Comparison of ENCODE assay signal across 8 cellular contexts in genomic region chr6:112286010-112286409, GRCh38. TPM values are rescaled to one million over a fixed set of nuclear protein-coding genes. Genes with fewer than 3 reads are reported as not detected.
DNase-seq lines count a peak whose midpoint lies in the region; ATAC-seq and TF ChIP-seq lines count a peak whose summit lies in the region.

No MANE protein-coding gene starts in this region.

- H3K4me3 ChIP-seq in GM12865 (ENCODE audit: low read depth, low read length), result no peak overlapping the region
- H3K4me3 ChIP-seq in SK-N-SH (ENCODE audit: low read depth in 2 of 2, low read length in 1 of 2), result no peak overlapping the region
- H3K4me3 ChIP-seq in H7 (ENCODE audit: insufficient read depth, low read depth, low read length), result no peak overlapping the region
- H3K4me3 ChIP-seq in breast epithelium, result no peak overlapping the region

- H3K79me2 ChIP-seq in SK-N-SH (ENCODE audit: insufficient read depth), result no peaks in the 10 kb centered on the region

- H3K9ac ChIP-seq in SK-N-SH, result no peak overlapping the region

- DNase-seq in GM12865 (ENCODE audit: low read depth) (peak; percentile 66), SK-N-SH (peak; percentile 61), H7 (no peak), head of caudate nucleus (no peak), nephron progenitor cell (no peak), breast epithelium (ENCODE audit: low spot score in 2 of 2) (no peak)
- peak; percentile 8 for DNase-seq in effector CD4-positive, alpha-beta T cell

- H3K4me2 ChIP-seq in SK-N-SH, result no peak overlapping the region

- TF ChIP-seq RAD21 in SK-N-SH (IDR thresholded peaks at IDR 0.05; ENCODE audit: low read length), result no peak

- H3K36me3 ChIP-seq in SK-N-SH (replicated peaks in 1 of 2; ENCODE audit: control insufficient read depth in 1 of 2, insufficient read depth in 2 of 2, low read length in 1 of 2) (no peaks in the 10 kb centered on the region), H7 (replicated peaks; ENCODE audit: control insufficient read depth, insufficient read depth, low read length) (no peaks in the 10 kb centered on the region), breast epithelium (no peaks in the 10 kb centered on the region)

- no peak for TF ChIP-seq POLR2A in breast epithelium (IDR thresholded peaks at IDR 0.05)

- H2AFZ ChIP-seq in SK-N-SH (ENCODE audit: low read depth), result no peak overlapping the region; the same call in 1 of the 2 replicates

- H3K36me3 Mint-ChIP-seq in nephron progenitor cell (ENCODE audit: low read depth), result no peaks in the 10 kb centered on the region

- 80% methylated on average over 2 of the region's 2 CpGs for WGBS in SK-N-SH (ENCODE audit: low lambda C conversion rate)

- H3K27ac Mint-ChIP-seq in nephron progenitor cell, result no peak overlapping the region

- peaks cover 1% of the 10 kb centered on the region for H3F3A ChIP-seq in SK-N-SH (replicated peaks; ENCODE audit: insufficient read depth)

- no peaks in the 10 kb centered on the region for H3K9me2 ChIP-seq in SK-N-SH

- CTCF ChIA-PET in SK-N-SH (lab: Yijun Ruan, JAX), result interaction anchor here (0.7 to 6.6 kb wide), 6 partner anchors 8 to 106 kb away, joined by 3 to 44 read pairs (median 4); no protein-coding TSS in a partner anchor

- H3K4me1 ChIP-seq in SK-N-SH (ENCODE audit: control insufficient read depth in 1 of 2, insufficient read depth in 2 of 2, low read depth in 1 of 2, low read length in 1 of 2) (peaks cover 6 to 31% of the 10 kb centered on the region in 2 experiments; a peak in 3 of 4 replicates), breast epithelium (no peaks in the 10 kb centered on the region)

- H3K27ac ChIP-seq in SK-N-SH (ENCODE audit: low read depth in 2 of 2, low read length in 1 of 2) (peak overlapping the region in 1 of 2 experiments; percentile 90; a peak in 2 of 4 replicates), breast epithelium (no peak overlapping the region)

- peak in 1 of 2 experiments; percentile 85; a peak in 2 of 4 replicates for TF ChIP-seq EP300 in SK-N-SH (IDR thresholded peaks at IDR 0.05; ENCODE audit: borderline replicate concordance in 1 of 2, low read depth in 1 of 2, low read length in 1 of 2)

- H3K27me3 ChIP-seq in SK-N-SH (ENCODE audit: insufficient read depth) (no peaks in the 10 kb centered on the region), H7 (ENCODE audit: control insufficient read depth, insufficient read depth, low read length) (no peaks in the 10 kb centered on the region), breast epithelium (no peaks in the 10 kb centered on the region)

- H3K9me3 ChIP-seq in SK-N-SH, result no peaks in the 10 kb centered on the region
- H3K9me3 ChIP-seq in breast epithelium, result no peaks in the 10 kb centered on the region

- H4K20me1 ChIP-seq in SK-N-SH (ENCODE audit: insufficient read depth), result no peaks in the 10 kb centered on the region

- peaks cover 40% of the 10 kb centered on the region for H3K4me1 Mint-ChIP-seq in nephron progenitor cell

- TF ChIP-seq CTCF in GM12865 (IDR thresholded peaks at IDR 0.05; ENCODE audit: insufficient read depth, low read depth, low read length, missing control alignments), result no peak
- TF ChIP-seq CTCF in SK-N-SH (IDR thresholded peaks at IDR 0.05), result no peak
- TF ChIP-seq CTCF in nephron progenitor cell (IDR thresholded peaks at IDR 0.05), result no peak
- no peak for TF ChIP-seq CTCF in breast epithelium (IDR thresholded peaks at IDR 0.05)

- intact Hi-C loops in head of caudate nucleus (cut with DNase I) (no loop called here), breast epithelium (cut with DNase I; ENCODE audit: low total_unique reads) (no loop called here)

- no peaks in the 10 kb centered on the region for H3K27me3 Mint-ChIP-seq in nephron progenitor cell (ENCODE audit: low read depth, poor library complexity)

- POLR2A ChIA-PET in SK-N-SH (lab: Yijun Ruan, JAX), result interaction anchor here (1.0 kb wide), 1 partner anchor 87 kb away, joined by 5 read pairs; no protein-coding TSS in a partner anchor

- no peak overlapping the region for H3K4me3 Mint-ChIP-seq in nephron progenitor cell

- peak; percentile 69 for ATAC-seq in GM21825 (IDR thresholded peaks at IDR 0.05; ENCODE audit: unreplicated experiment)

- peaks cover 5% of the 10 kb centered on the region for H3K9me3 Mint-ChIP-seq in nephron progenitor cell

TF ChIP-seq in SK-N-SH, 30 proteins besides CTCF, POLR2A, EP300 and RAD21 (continues in another document):
- no peak; the same call in 1 of the 2 replicates for TF ChIP-seq POLR2AphosphoS5 (IDR thresholded peaks at IDR 0.05; ENCODE audit: low read depth, low read length)
- TF ChIP-seq EZH2phosphoT487 (IDR thresholded peaks at IDR 0.05; ENCODE audit: borderline replicate concordance, low read depth), result no peak
- TF ChIP-seq GATA2 (CRISPR knock-in tag; IDR thresholded peaks at IDR 0.05), result peak; percentile 96
- TF ChIP-seq TEAD4 (IDR thresholded peaks at IDR 0.05; ENCODE audit: borderline replicate concordance, insufficient read depth), result no peak
- no peak for TF ChIP-seq USF2 (IDR thresholded peaks at IDR 0.05; ENCODE audit: borderline replicate concordance, low read depth, low read length)
- no peak for TF ChIP-seq SMC3 (IDR thresholded peaks at IDR 0.05; ENCODE audit: low read depth, low read length)
- peak; percentile 87 for TF ChIP-seq FOXJ3 (CRISPR knock-in tag; IDR thresholded peaks at IDR 0.05)
- TF ChIP-seq NFIC (IDR thresholded peaks at IDR 0.05; ENCODE audit: borderline replicate concordance), result no peak
- TF ChIP-seq TCF12 (IDR thresholded peaks at IDR 0.05), result peak; percentile 18; the same call in 1 of the 2 replicates
- TF ChIP-seq IRF3 (IDR thresholded peaks at IDR 0.05; ENCODE audit: low read depth, low read length), result no peak
- TF ChIP-seq PBX3 (IDR thresholded peaks at IDR 0.05), result no peak
- TF ChIP-seq ZBTB33 (IDR thresholded peaks at IDR 0.05; ENCODE audit: borderline replicate concordance, low read depth), result no peak
- no peak for TF ChIP-seq ELF1 (IDR thresholded peaks at IDR 0.05)
- TF ChIP-seq MXI1 (IDR thresholded peaks at IDR 0.05; ENCODE audit: low read depth, low read length), result peak; percentile 14; the same call in 1 of the 2 replicates
- no peak for TF ChIP-seq FOSL2 (IDR thresholded peaks at IDR 0.05; ENCODE audit: borderline replicate concordance, low read depth)
- TF ChIP-seq FOXM1 (IDR thresholded peaks at IDR 0.05; ENCODE audit: low read depth), result no peak
- no peak for TF ChIP-seq MAX (IDR thresholded peaks at IDR 0.05; ENCODE audit: low read depth)
- no peak for TF ChIP-seq JUND (IDR thresholded peaks at IDR 0.05)
- TF ChIP-seq GABPA (IDR thresholded peaks at IDR 0.05; ENCODE audit: low read depth), result no peak
- no peak for TF ChIP-seq YY1 (IDR thresholded peaks at IDR 0.05; ENCODE audit: low read depth)
- peak; percentile 74 for TF ChIP-seq CHD2 (IDR thresholded peaks at IDR 0.05; ENCODE audit: low read length, partially characterized antibody)
- no peak for TF ChIP-seq SIN3A (IDR thresholded peaks at IDR 0.05; ENCODE audit: borderline replicate concordance, low read depth, low read length)

RNA-seq across cellular contexts. Expression of gene LAMA4, which starts 31.6 kb away (rescaled TPM):
- 9.4 and 10.5 TPM in 2 replicates for polyA plus RNA-seq in SK-N-SH (2012; rRNA removed)
- polyA plus RNA-seq in SK-N-SH (2012; cell fraction: cytosol; rRNA removed), result 6.9 and 7.5 TPM in 2 replicates
- 14.6 and 14.9 TPM in 2 replicates for polyA plus RNA-seq in SK-N-SH (2012; cell fraction: nucleus; rRNA removed)
- total RNA-seq in H7 (2014; rRNA removed; shearing (Covaris generic)), result 1.1 and 2.1 TPM in 2 replicates
- total RNA-seq in breast epithelium, result 100 to 1,000 TPM in 2 of 3 donors, 10 to 100 TPM in 1; 54.0 to 142 (median 129) TPM

Comparison
In these comparisons a context has a peak if more than half of its experiments do, and no peak if none do; other contexts are left out.
1. DNase-seq: peak in GM12865 (single experiment), SK-N-SH (single experiment) and effector CD4-positive, alpha-beta T cell (single experiment); none in H7 (single experiment), head of caudate nucleus (0 of 42), nephron progenitor cell (single experiment) and breast epithelium (0 of 2).
2. RNA of gene LAMA4, which starts 31.6 kb away (total RNA-seq): 54.0 to 142 TPM in breast epithelium; 1.1 to 2.1 TPM in H7; every median in the first group is over 10 times any median in the second.